ENCODE assay signal across 1 cellular context in the genomic region with DNA sequence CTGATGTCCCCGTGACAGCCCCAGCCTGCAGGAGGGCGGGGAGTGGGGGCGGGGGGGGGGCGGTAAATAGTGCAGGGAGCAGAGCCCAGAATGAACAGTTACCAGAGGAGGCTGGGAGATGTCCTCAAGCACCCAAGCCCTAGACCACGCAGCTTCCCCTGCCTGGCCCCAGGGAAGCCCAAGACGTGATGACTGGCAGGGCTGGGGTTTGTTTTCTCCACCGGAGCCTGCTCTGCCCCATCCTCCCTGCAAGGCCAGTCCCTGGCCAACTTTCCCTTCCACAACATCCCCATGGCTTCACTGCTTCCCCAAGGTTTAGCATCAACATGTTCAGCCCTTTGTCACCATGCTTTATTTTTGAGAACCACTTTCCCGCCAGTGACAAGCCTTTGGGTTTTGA.
TF ChIP-seq lines count a peak whose summit lies in the region.

No MANE protein-coding gene starts in this region.

TF ChIP-seq in HepG2, 621 proteins besides CTCF, POLR2A, EP300 and RAD21:
- TF ChIP-seq SP4 (CRISPR knock-in tag; IDR thresholded peaks at IDR 0.05) (no peak), MED8 (CRISPR knock-in tag; IDR thresholded peaks at IDR 0.05; ENCODE audit: insufficient replicate concordance) (no peak), IRF1 (CRISPR knock-in tag; IDR thresholded peaks at IDR 0.05; ENCODE audit: low read depth) (no peak), MYNN (CRISPR knock-in tag; IDR thresholded peaks at IDR 0.05; ENCODE audit: low read depth) (no peak), ZNF790 (CRISPR knock-in tag; IDR thresholded peaks at IDR 0.05; ENCODE audit: borderline replicate concordance) (no peak), ONECUT2 (CRISPR knock-in tag; IDR thresholded peaks at IDR 0.05) (no peak), NFE2L1 (CRISPR knock-in tag; IDR thresholded peaks at IDR 0.05; ENCODE audit: borderline replicate concordance) (no peak), FOXJ3 (CRISPR knock-in tag; IDR thresholded peaks at IDR 0.05; ENCODE audit: borderline replicate concordance) (no peak), ZNF44 (CRISPR knock-in tag; IDR thresholded peaks at IDR 0.05) (no peak), ZFP36L2 (CRISPR knock-in tag; IDR thresholded peaks at IDR 0.05) (no peak), PAWR (CRISPR knock-in tag; IDR thresholded peaks at IDR 0.05; ENCODE audit: borderline replicate concordance) (no peak), RFX3 (CRISPR knock-in tag; IDR thresholded peaks at IDR 0.05) (no peak), MAFF (IDR thresholded peaks at IDR 0.05; ENCODE audit: low read depth, low read length) (no peak), GTF3A (CRISPR knock-in tag; conservative IDR thresholded peaks at IDR 0.05) (no peak)
- TF ChIP-seq, protein P1, sequence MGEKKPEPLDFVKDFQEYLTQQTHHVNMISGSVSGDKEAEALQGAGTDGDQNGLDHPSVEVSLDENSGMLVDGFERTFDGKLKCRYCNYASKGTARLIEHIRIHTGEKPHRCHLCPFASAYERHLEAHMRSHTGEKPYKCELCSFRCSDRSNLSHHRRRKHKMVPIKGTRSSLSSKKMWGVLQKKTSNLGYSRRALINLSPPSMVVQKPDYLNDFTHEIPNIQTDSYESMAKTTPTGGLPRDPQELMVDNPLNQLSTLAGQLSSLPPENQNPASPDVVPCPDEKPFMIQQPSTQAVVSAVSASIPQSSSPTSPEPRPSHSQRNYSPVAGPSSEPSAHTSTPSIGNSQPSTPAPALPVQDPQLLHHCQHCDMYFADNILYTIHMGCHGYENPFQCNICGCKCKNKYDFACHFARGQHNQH (CRISPR knock-in tag; IDR thresholded peaks at IDR 0.05) = no peak
- TF ChIP-seq, protein P2, sequence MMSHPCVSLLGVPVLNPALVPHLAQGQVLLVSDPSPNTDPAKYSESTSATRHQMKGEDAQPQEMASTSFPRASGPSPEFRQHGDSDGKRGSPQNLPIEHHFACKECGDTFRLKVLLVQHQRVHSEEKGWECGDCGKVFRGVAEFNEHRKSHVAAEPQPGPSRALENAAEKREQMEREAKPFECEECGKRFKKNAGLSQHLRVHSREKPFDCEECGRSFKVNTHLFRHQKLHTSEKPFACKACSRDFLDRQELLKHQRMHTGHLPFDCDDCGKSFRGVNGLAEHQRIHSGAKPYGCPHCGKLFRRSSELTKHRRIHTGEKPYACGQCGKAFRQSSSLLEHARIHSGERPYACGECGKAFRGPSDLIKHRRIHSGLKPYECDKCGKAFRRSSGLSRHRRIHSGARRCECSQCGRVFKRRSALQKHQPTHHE (CRISPR knock-in tag; IDR thresholded peaks at IDR 0.05; ENCODE audit: borderline replicate concordance) = no peak
TF ChIP-seq in HepG2: peak in this region for 0.
